Comparison of ENCODE assay signal across 8 cellular contexts in the genomic region with DNA sequence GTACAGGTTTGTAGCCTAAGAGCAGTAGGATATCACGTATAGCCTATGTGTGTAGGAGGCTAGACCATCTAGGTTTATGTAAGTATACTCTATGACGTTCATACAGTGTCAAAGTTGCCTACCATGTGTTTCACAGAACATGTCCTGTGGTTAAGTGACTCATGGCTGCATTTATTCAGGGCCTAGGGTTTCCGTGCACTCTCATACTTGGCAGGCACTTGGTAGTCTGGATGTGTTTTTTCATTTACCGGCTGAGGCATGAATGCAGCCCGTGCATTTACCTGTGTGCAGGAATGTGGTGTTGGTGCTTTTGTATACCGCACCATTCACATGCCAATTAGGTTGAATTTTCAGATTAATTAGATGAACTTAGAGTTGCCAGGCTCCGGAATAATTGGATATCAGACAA. TPM values are rescaled to one million over a fixed set of nuclear protein-coding genes. Genes with fewer than 3 reads are reported as not detected.
A peak's percentile ranks its signal among the peaks of the same experiment; 100 is the strongest.
DNase-seq lines count a peak whose midpoint lies in the region; TF ChIP-seq lines count a peak whose summit lies in the region.

No MANE protein-coding gene starts in this region.

- DNase-seq in activated T-cell treated with anti-CD3 and anti-CD28 coated beads for 24 hours (ENCODE audit: low read depth) (peak; percentile 28), activated T-cell treated with anti-CD3 and anti-CD28 coated beads for 4 hours (no peak), NCI-H1694 (lab: John Stamatoyannopoulos, UW) (no peak), osteocyte (ENCODE audit: extremely low spot score, unreplicated experiment) (no peak)
- DNase-seq in effector memory CD4-positive, alpha-beta T cell: peak; percentile 35 to 52 (median 36)
- peak; percentile 17 to 38 (median 25) for DNase-seq in stimulated activated CD4-positive, alpha-beta T cell treated with anti-CD3 and anti-CD28 coated beads, TNF-alpha, amount 100 ng/mL, for 24 hours (ENCODE audit: low read depth in 3 of 3)
- no peak for DNase-seq in effector CD8-positive, alpha-beta T cell (lab: John Stamatoyannopoulos, UW)

- H3K4me3 ChIP-seq in effector memory CD4-positive, alpha-beta T cell (ENCODE audit: insufficient read depth, low read depth, low read length, poor library complexity, severe bottlenecking): no peak overlapping the region

- TF ChIP-seq CTCF in osteocyte (IDR thresholded peaks at IDR 0.05): no peak

- no peaks in the 10 kb centered on the region for H3K4me1 ChIP-seq in effector memory CD4-positive, alpha-beta T cell (ENCODE audit: control insufficient read depth, insufficient read depth, low read length, poor library complexity, severe bottlenecking)

- peak overlapping the region; percentile 80 for H3K27ac Mint-ChIP-seq in T-helper 1 cell treated with Interleukin-12 subunit alpha and Interleukin-12 subunit beta and Interleukin-4 antibody, amounts not matched to agents 30 μg/mL and 1 μg/mL, for 36 hours
- no peak overlapping the region for H3K27ac Mint-ChIP-seq in osteocyte (ENCODE audit: unreplicated experiment)

- no peaks in the 10 kb centered on the region for H3K36me3 Mint-ChIP-seq in T-helper 1 cell treated with Interleukin-12 subunit alpha and Interleukin-12 subunit beta and Interleukin-4 antibody, amounts not matched to agents 30 μg/mL and 1 μg/mL, for 36 hours (ENCODE audit: low read depth)
- H3K36me3 Mint-ChIP-seq in osteocyte (ENCODE audit: unreplicated experiment): no peaks in the 10 kb centered on the region

- no peaks in the 10 kb centered on the region for H3K27me3 ChIP-seq in effector memory CD4-positive, alpha-beta T cell (replicated peaks; ENCODE audit: control insufficient read depth, insufficient read depth, low read length, poor library complexity, severe bottlenecking)

- no peaks in the 10 kb centered on the region for H3K36me3 ChIP-seq in effector memory CD4-positive, alpha-beta T cell (ENCODE audit: control insufficient read depth, insufficient read depth, low read length)

- peaks cover 17% of the 10 kb centered on the region for H3K27me3 Mint-ChIP-seq in T-helper 1 cell treated with Interleukin-12 subunit alpha and Interleukin-12 subunit beta and Interleukin-4 antibody, amounts not matched to agents 30 μg/mL and 1 μg/mL, for 36 hours (ENCODE audit: low read depth)
- H3K27me3 Mint-ChIP-seq in osteocyte (ENCODE audit: unreplicated experiment): peaks cover 11% of the 10 kb centered on the region

- H3K4me1 Mint-ChIP-seq in T-helper 1 cell treated with Interleukin-12 subunit alpha and Interleukin-12 subunit beta and Interleukin-4 antibody, amounts not matched to agents 30 μg/mL and 1 μg/mL, for 36 hours (ENCODE audit: low read depth): peaks cover 13% of the 10 kb centered on the region
- H3K4me1 Mint-ChIP-seq in osteocyte (ENCODE audit: unreplicated experiment): peaks cover 6% of the 10 kb centered on the region

- H3K9me3 ChIP-seq in effector memory CD4-positive, alpha-beta T cell (ENCODE audit: control insufficient read depth, low read length): no peaks in the 10 kb centered on the region

- H3K9me3 Mint-ChIP-seq in T-helper 1 cell treated with Interleukin-12 subunit alpha and Interleukin-12 subunit beta and Interleukin-4 antibody, amounts not matched to agents 30 μg/mL and 1 μg/mL, for 36 hours: no peaks in the 10 kb centered on the region
- no peaks in the 10 kb centered on the region for H3K9me3 Mint-ChIP-seq in osteocyte (ENCODE audit: unreplicated experiment)

- no peak overlapping the region for H3K4me3 Mint-ChIP-seq in T-helper 1 cell treated with Interleukin-12 subunit alpha and Interleukin-12 subunit beta and Interleukin-4 antibody, amounts not matched to agents 30 μg/mL and 1 μg/mL, for 36 hours
- H3K4me3 Mint-ChIP-seq in osteocyte (ENCODE audit: unreplicated experiment): no peak overlapping the region

- peak overlapping the region; percentile 17 for H3K27ac ChIP-seq in effector memory CD4-positive, alpha-beta T cell (ENCODE audit: insufficient read depth, low read length, poor library complexity, severe bottlenecking)

RNA-seq across cellular contexts. Expression of gene MYL12B, which starts 43.4 kb away (rescaled TPM):
- total RNA-seq in osteocyte: 222 and 230 TPM in 2 replicates

RNA-seq across cellular contexts. Expression of gene MYL12A, which starts 57.8 kb away (rescaled TPM):
- total RNA-seq in osteocyte: 475 and 500 TPM in 2 replicates

Comparison
In these comparisons a context has a peak if more than half of its experiments do, and no peak if none do; other contexts are left out.
1. DNase-seq: peak in activated T-cell treated with anti-CD3 and anti-CD28 coated beads for 24 hours (single experiment), effector memory CD4-positive, alpha-beta T cell (3 of 3) and stimulated activated CD4-positive, alpha-beta T cell treated with anti-CD3 and anti-CD28 coated beads, TNF-alpha, amount 100 ng/mL, for 24 hours (3 of 3); none in activated T-cell treated with anti-CD3 and anti-CD28 coated beads for 4 hours (single experiment), effector CD8-positive, alpha-beta T cell (single experiment), NCI-H1694 (single experiment) and osteocyte (single experiment).